Comparison of ENCODE assay signal across 1 cellular context in the genomic region with DNA sequence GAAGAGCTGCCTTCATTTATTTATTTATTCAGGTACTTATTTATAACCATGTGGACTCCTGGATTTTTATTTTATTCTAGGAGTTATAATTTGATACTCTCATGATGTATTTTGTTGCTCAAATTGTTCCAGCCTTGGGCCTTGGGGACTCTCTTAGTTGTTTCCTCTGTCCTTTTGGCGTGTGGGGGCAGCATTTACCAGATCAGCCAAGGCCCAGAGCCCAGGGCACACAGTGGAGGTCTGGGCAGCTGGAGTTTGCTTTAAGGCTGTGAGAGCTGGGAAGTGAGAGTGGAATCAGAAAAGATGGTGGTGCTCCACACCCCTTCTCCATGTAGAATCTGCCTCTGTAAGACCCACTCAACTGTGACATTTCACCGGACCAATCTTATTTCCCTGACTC.
A peak's percentile ranks its signal among the peaks of the same experiment; 100 is the strongest.
TF ChIP-seq lines count a peak whose summit lies in the region.

No MANE protein-coding gene starts in this region.

TF ChIP-seq in HepG2, 621 proteins besides CTCF, POLR2A, EP300 and RAD21 (continued from another document):
- TF ChIP-seq, protein P1, sequence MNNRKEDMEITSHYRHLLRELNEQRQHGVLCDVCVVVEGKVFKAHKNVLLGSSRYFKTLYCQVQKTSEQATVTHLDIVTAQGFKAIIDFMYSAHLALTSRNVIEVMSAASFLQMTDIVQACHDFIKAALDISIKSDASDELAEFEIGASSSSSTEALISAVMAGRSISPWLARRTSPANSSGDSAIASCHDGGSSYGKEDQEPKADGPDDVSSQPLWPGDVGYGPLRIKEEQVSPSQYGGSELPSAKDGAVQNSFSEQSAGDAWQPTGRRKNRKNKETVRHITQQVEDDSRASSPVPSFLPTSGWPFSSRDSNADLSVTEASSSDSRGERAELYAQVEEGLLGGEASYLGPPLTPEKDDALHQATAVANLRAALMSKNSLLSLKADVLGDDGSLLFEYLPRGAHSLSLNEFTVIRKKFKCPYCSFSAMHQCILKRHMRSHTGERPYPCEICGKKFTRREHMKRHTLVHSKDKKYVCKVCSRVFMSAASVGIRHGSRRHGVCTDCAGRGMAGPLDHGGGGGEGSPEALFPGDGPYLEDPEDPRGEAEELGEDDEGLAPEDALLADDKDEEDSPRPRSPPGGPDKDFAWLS (CRISPR knock-in tag; IDR thresholded peaks at IDR 0.05; ENCODE audit: borderline replicate concordance): no peak
- TF ChIP-seq YEATS4 (CRISPR knock-in tag; IDR thresholded peaks at IDR 0.05; ENCODE audit: borderline replicate concordance): no peak
- TF ChIP-seq ZNF296 (CRISPR knock-in tag; conservative IDR thresholded peaks at IDR 0.05): no peak
- peak; percentile 29; the same call in 1 of the 2 replicates for TF ChIP-seq FOSL2 (CRISPR knock-in tag; IDR thresholded peaks at IDR 0.05)
- TF ChIP-seq, protein P2, sequence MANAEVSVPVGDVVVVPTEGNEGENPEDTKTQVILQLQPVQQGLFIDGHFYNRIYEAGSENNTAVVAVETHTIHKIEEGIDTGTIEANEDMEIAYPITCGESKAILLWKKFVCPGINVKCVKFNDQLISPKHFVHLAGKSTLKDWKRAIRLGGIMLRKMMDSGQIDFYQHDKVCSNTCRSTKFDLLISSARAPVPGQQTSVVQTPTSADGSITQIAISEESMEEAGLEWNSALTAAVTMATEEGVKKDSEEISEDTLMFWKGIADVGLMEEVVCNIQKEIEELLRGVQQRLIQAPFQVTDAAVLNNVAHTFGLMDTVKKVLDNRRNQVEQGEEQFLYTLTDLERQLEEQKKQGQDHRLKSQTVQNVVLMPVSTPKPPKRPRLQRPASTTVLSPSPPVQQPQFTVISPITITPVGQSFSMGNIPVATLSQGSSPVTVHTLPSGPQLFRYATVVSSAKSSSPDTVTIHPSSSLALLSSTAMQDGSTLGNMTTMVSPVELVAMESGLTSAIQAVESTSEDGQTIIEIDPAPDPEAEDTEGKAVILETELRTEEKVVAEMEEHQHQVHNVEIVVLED (CRISPR knock-in tag; IDR thresholded peaks at IDR 0.05; ENCODE audit: borderline replicate concordance): no peak
- TF ChIP-seq, protein P3, sequence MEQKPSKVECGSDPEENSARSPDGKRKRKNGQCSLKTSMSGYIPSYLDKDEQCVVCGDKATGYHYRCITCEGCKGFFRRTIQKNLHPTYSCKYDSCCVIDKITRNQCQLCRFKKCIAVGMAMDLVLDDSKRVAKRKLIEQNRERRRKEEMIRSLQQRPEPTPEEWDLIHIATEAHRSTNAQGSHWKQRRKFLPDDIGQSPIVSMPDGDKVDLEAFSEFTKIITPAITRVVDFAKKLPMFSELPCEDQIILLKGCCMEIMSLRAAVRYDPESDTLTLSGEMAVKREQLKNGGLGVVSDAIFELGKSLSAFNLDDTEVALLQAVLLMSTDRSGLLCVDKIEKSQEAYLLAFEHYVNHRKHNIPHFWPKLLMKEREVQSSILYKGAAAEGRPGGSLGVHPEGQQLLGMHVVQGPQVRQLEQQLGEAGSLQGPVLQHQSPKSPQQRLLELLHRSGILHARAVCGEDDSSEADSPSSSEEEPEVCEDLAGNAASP (CRISPR knock-in tag; IDR thresholded peaks at IDR 0.05; ENCODE audit: borderline replicate concordance): no peak
- no peak for TF ChIP-seq TBX2 (CRISPR knock-in tag; IDR thresholded peaks at IDR 0.05; ENCODE audit: borderline replicate concordance)
- TF ChIP-seq, protein P4, sequence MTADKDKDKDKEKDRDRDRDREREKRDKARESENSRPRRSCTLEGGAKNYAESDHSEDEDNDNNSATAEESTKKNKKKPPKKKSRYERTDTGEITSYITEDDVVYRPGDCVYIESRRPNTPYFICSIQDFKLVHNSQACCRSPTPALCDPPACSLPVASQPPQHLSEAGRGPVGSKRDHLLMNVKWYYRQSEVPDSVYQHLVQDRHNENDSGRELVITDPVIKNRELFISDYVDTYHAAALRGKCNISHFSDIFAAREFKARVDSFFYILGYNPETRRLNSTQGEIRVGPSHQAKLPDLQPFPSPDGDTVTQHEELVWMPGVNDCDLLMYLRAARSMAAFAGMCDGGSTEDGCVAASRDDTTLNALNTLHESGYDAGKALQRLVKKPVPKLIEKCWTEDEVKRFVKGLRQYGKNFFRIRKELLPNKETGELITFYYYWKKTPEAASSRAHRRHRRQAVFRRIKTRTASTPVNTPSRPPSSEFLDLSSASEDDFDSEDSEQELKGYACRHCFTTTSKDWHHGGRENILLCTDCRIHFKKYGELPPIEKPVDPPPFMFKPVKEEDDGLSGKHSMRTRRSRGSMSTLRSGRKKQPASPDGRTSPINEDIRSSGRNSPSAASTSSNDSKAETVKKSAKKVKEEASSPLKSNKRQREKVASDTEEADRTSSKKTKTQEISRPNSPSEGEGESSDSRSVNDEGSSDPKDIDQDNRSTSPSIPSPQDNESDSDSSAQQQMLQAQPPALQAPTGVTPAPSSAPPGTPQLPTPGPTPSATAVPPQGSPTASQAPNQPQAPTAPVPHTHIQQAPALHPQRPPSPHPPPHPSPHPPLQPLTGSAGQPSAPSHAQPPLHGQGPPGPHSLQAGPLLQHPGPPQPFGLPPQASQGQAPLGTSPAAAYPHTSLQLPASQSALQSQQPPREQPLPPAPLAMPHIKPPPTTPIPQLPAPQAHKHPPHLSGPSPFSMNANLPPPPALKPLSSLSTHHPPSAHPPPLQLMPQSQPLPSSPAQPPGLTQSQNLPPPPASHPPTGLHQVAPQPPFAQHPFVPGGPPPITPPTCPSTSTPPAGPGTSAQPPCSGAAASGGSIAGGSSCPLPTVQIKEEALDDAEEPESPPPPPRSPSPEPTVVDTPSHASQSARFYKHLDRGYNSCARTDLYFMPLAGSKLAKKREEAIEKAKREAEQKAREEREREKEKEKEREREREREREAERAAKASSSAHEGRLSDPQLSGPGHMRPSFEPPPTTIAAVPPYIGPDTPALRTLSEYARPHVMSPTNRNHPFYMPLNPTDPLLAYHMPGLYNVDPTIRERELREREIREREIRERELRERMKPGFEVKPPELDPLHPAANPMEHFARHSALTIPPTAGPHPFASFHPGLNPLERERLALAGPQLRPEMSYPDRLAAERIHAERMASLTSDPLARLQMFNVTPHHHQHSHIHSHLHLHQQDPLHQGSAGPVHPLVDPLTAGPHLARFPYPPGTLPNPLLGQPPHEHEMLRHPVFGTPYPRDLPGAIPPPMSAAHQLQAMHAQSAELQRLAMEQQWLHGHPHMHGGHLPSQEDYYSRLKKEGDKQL (CRISPR knock-in tag; IDR thresholded peaks at IDR 0.05; ENCODE audit: low read depth): no peak
- peak; percentile 80 for TF ChIP-seq SMC3 (IDR thresholded peaks at IDR 0.05; ENCODE audit: low read length)
- no peak for TF ChIP-seq SALL2 (CRISPR knock-in tag; IDR thresholded peaks at IDR 0.05)
- TF ChIP-seq, protein P5, sequence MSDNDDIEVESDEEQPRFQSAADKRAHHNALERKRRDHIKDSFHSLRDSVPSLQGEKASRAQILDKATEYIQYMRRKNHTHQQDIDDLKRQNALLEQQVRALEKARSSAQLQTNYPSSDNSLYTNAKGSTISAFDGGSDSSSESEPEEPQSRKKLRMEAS (IDR thresholded peaks at IDR 0.05): 0 out of 2 replicates have a peak, but pooled peaks have one; percentile 22
- TF ChIP-seq, protein P6, sequence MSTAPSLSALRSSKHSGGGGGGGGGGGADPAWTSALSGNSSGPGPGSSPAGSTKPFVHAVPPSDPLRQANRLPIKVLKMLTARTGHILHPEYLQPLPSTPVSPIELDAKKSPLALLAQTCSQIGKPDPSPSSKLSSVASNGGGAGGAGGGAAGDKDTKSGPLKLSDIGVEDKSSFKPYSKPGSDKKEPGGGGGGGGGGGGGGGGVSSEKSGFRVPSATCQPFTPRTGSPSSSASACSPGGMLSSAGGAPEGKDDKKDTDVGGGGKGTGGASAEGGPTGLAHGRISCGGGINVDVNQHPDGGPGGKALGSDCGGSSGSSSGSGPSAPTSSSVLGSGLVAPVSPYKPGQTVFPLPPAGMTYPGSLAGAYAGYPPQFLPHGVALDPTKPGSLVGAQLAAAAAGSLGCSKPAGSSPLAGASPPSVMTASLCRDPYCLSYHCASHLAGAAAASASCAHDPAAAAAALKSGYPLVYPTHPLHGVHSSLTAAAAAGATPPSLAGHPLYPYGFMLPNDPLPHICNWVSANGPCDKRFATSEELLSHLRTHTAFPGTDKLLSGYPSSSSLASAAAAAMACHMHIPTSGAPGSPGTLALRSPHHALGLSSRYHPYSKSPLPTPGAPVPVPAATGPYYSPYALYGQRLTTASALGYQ (CRISPR knock-in tag; IDR thresholded peaks at IDR 0.05): no peak
- 0 out of 2 replicates have a peak, but pooled peaks have one; percentile 16 for TF ChIP-seq PITX1 (CRISPR knock-in tag; IDR thresholded peaks at IDR 0.05)
- TF ChIP-seq STAG1 (CRISPR knock-in tag; IDR thresholded peaks at IDR 0.05): peak; percentile 89
